35 cellular contexts compared by ENCODE assay signal in genomic region chr20:46430921-46431712, GRCh38. TPM values are rescaled to one million over a fixed set of nuclear protein-coding genes. Genes with fewer than 3 reads are reported as not detected.
DNase-seq lines count a peak whose midpoint lies in the region; ATAC-seq, FAIRE-seq and TF ChIP-seq lines count a peak whose summit lies in the region.
"Had no signal": no experiment of that assay in that cellular context is flagged by ENCODE, and none has a peak within 500 bp of the region (broad histone marks: within the 10 kb centered on the region; RNA-seq: fewer than 3 reads in every experiment).

No MANE protein-coding gene starts in this region.

- no peak overlapping the region for H3K9ac ChIP-seq in H9 (ENCODE audit: extremely low read depth, insufficient read length, low read length)
- H3K9ac ChIP-seq in GM12878 (ENCODE audit: control insufficient read depth, insufficient read depth, low read length), result no peak overlapping the region
- H3K9ac ChIP-seq in colonic mucosa (ENCODE audit: low read depth in 2 of 2, low read length in 2 of 2), result no peak overlapping the region
- H3K9ac ChIP-seq: BLaER1, GM23248 had no signal

- H3K4me1 Mint-ChIP-seq in H9, result peaks cover 9 to 10% of the 10 kb centered on the region in 2 experiments
- H3K4me1 Mint-ChIP-seq: activated naive CD4-positive, alpha-beta T cell treated with anti-CD3 and anti-CD28 coated beads, Interleukin-2, amount 50 U/mL, for 24 hours; mesothelial cell of epicardium; naive thymus-derived CD8-positive, alpha-beta T cell; T-cell had no signal

- H3K9me3 ChIP-seq in H9 (ENCODE audit: control insufficient read depth, low read depth, low read length) (no peaks in the 10 kb centered on the region), GM12878 (replicated peaks; ENCODE audit: control insufficient read depth, insufficient read depth, low read length) (no peaks in the 10 kb centered on the region), colonic mucosa (no peaks in the 10 kb centered on the region)
- H3K9me3 ChIP-seq: BLaER1, breast epithelium, ovary, tibial artery had no signal

- no peak overlapping the region for H2AK5ac ChIP-seq in H9 (ENCODE audit: insufficient read length, low read length)

- H2AFZ ChIP-seq in H9 (ENCODE audit: low read length) (no peak overlapping the region), GM12878 (ENCODE audit: control insufficient read depth, low read depth, low read length) (no peak overlapping the region)
- H2AFZ ChIP-seq: GM23248 had no signal

- no peak overlapping the region for H2BK12ac ChIP-seq in H9 (ENCODE audit: insufficient read length, low read depth, low read length)

- no peak overlapping the region for H2BK15ac ChIP-seq in H9 (ENCODE audit: low read depth, low read length)

- no peak overlapping the region for H2BK5ac ChIP-seq in H9 (ENCODE audit: insufficient read length, low read length)

- no peak for TF ChIP-seq POLR2A in GM12878 (IDR thresholded peaks at IDR 0.05; ENCODE audit: low read depth, low read length)

- no peak overlapping the region for H3K4me3 Mint-ChIP-seq in H9
- H3K4me3 Mint-ChIP-seq: activated naive CD4-positive, alpha-beta T cell treated with anti-CD3 and anti-CD28 coated beads, Interleukin-2, amount 50 U/mL, for 24 hours; mesothelial cell of epicardium; naive thymus-derived CD8-positive, alpha-beta T cell; stimulated activated naive CD8-positive, alpha-beta T cell treated with anti-CD3 and anti-CD28 coated beads, Interleukin-15, Interleukin-2, amounts not matched to agents 100 ng/mL and 50 ng/mL, for 24 hours; T-cell had no signal

- no peaks in the 10 kb centered on the region for H3K79me2 ChIP-seq in H9 (ENCODE audit: insufficient read depth, low read length)
- no peaks in the 10 kb centered on the region for H3K79me2 ChIP-seq in GM12878 (ENCODE audit: control insufficient read depth, insufficient read depth, low read length)

- BruUV-seq in GM12878 (replicated peaks; lab: Mats Ljungman, UMichigan), result no TSS peak

- SMC1A ChIA-PET in GM12878 (lab: Charles Lee; ENCODE audit: uncharacterized antibody, unreplicated experiment), result no interaction called here

- intact Hi-C loops in GM12878 (cut with micrococcal nuclease; ENCODE audit: unreplicated experiment), result no loop called here
- intact Hi-C loops in posterior cingulate gyrus (cut with DNase I), result no loop called here
- intact Hi-C loops in colonic mucosa (cut with DNase I), result no loop called here

- H3T11ph ChIP-seq in H9 (ENCODE audit: low read length), result no peak overlapping the region

- H2BK120ac ChIP-seq in H9 (ENCODE audit: low read depth, low read length, poor library complexity, severe bottlenecking), result no peak overlapping the region

- H3K27me3 ChIP-seq in H9 (ENCODE audit: insufficient read depth, low read length), result no peaks in the 10 kb centered on the region; the same call in 1 of the 2 replicates
- peaks cover 3 to 4% of the 10 kb centered on the region in 2 experiments; a peak in 2 of 4 replicates for H3K27me3 ChIP-seq in GM12878 (replicated peaks in 1 of 2; ENCODE audit: control insufficient read depth in 2 of 2, insufficient read depth in 2 of 2, low read length in 1 of 2)
- no peaks in the 10 kb centered on the region for H3K27me3 ChIP-seq in colonic mucosa
- H3K27me3 ChIP-seq: BLaER1, ovary had no signal

- TF ChIP-seq EP300 in GM12878 (IDR thresholded peaks at IDR 0.05; ENCODE audit: borderline replicate concordance in 1 of 2, control insufficient read depth in 1 of 2, low read depth in 2 of 2, low read length in 2 of 2), result no peak

- H3K18ac ChIP-seq in H9 (ENCODE audit: insufficient read length, low read depth, low read length), result peak overlapping the region; percentile 67

- peaks cover 0 to 3% (median 2%) of the 10 kb centered on the region in 3 experiments; a peak in 2 of 7 replicates for H3K36me3 Mint-ChIP-seq in H9 (ENCODE audit: insufficient read depth in 1 of 3, low read depth in 3 of 3)
- H3K36me3 Mint-ChIP-seq: activated naive CD4-positive, alpha-beta T cell treated with anti-CD3 and anti-CD28 coated beads, Interleukin-2, amount 50 U/mL, for 24 hours; naive thymus-derived CD8-positive, alpha-beta T cell; T-cell had no signal

- no peak overlapping the region for H2BK20ac ChIP-seq in H9 (ENCODE audit: low read depth, low read length, poor library complexity, severe bottlenecking)

- H3K4me2 ChIP-seq in H9 (ENCODE audit: insufficient read depth, insufficient read length, low read length) (no peak overlapping the region), GM12878 (ENCODE audit: control insufficient read depth, insufficient read depth) (no peak overlapping the region)
- H3K4me2 ChIP-seq: BLaER1, smooth muscle cell had no signal

- no peaks in the 10 kb centered on the region for H3K4me1 ChIP-seq in H9 (ENCODE audit: insufficient read depth, low read length)
- no peaks in the 10 kb centered on the region for H3K4me1 ChIP-seq in GM12878 (ENCODE audit: control insufficient read depth, insufficient read depth, low read length)
- no peaks in the 10 kb centered on the region for H3K4me1 ChIP-seq in colonic mucosa
- H3K4me1 ChIP-seq: BLaER1, breast epithelium, tibial artery had no signal

- no peak overlapping the region for H3K56ac ChIP-seq in H9 (ENCODE audit: insufficient read length, low read depth, low read length)

- H4K91ac ChIP-seq in H9 (ENCODE audit: insufficient read length, low read depth, low read length), result no peak overlapping the region

- WGBS in H9 (ENCODE audit: extremely low coverage, insufficient read length, low lambda C conversion rate), result no CpG with 5 or more reads among the region's 15 CpGs
- WGBS in GM12878 (ENCODE audit: insufficient coverage, insufficient replicate concordance, low lambda C conversion rate, missing lambda C conversion rate), result 59% methylated on average over 15 of the region's 15 CpGs

- H3K23ac ChIP-seq in H9 (ENCODE audit: insufficient read length, low read depth, low read length), result peak overlapping the region; percentile 76

- H3K23me2 ChIP-seq in H9 (ENCODE audit: insufficient read length, low read depth, low read length, poor library complexity, severe bottlenecking), result no peaks in the 10 kb centered on the region

- no peaks in the 10 kb centered on the region for H3K79me1 ChIP-seq in H9 (ENCODE audit: insufficient read depth, low read depth, low read length, poor library complexity, severe bottlenecking)

- H4K20me1 ChIP-seq in H9 (ENCODE audit: control insufficient read depth, insufficient read depth, insufficient read length) (peaks cover 2% of the 10 kb centered on the region), GM12878 (ENCODE audit: control insufficient read depth, insufficient read depth) (no peaks in the 10 kb centered on the region)
- H4K20me1 ChIP-seq: BLaER1 had no signal

- H3K14ac ChIP-seq in H9 (ENCODE audit: insufficient read depth, low read length), result no peak overlapping the region

- H3K4me3 ChIP-seq in GM12878 (no peak overlapping the region), colonic mucosa (no peak overlapping the region)
- H3K4me3 ChIP-seq: BLaER1, breast epithelium, coronary artery, GM23248, K562, ovary, smooth muscle cell, tibial artery had no signal

- TF ChIP-seq CTCF in H9 (conservative IDR thresholded peaks at IDR 0.05), result no peak
- no peak for TF ChIP-seq CTCF in GM12878 (IDR thresholded peaks at IDR 0.05 in 2 of 3, conservative IDR thresholded peaks at IDR 0.05 in 1 of 3; ENCODE audit: control insufficient read depth in 2 of 3, extremely low read depth in 1 of 3, insufficient read depth in 1 of 3, low read depth in 3 of 3, low read length in 3 of 3)
- TF ChIP-seq CTCF in colonic mucosa (IDR thresholded peaks at IDR 0.05), result no peak

- ATAC-seq in GM12878 (no peak), GM19395 (IDR thresholded peaks at IDR 0.05; ENCODE audit: unreplicated experiment) (no peak), HG03135 (IDR thresholded peaks at IDR 0.05; ENCODE audit: unreplicated experiment) (no peak)
- ATAC-seq: K562; left ventricle myocardium superior; naive thymus-derived CD8-positive, alpha-beta T cell; T-cell had no signal

- H3K27ac Mint-ChIP-seq in H9, result no peak overlapping the region; a peak in 1 of 7 replicates
- H3K27ac Mint-ChIP-seq: activated naive CD4-positive, alpha-beta T cell treated with anti-CD3 and anti-CD28 coated beads, Interleukin-2, amount 50 U/mL, for 24 hours; activated T-helper 2 cell treated with anti-CD3 and anti-CD28 coated beads, Interferon-gamma antibody, Interleukin-2, Interleukin-4, amounts not matched to agents 10 μg/mL and 5 μg/mL and 100 μg/mL, durations not matched to agents 14 hours and 24 hours and 36 hours; mesothelial cell of epicardium; naive thymus-derived CD8-positive, alpha-beta T cell; stimulated activated naive CD8-positive, alpha-beta T cell treated with anti-CD3 and anti-CD28 coated beads, Interleukin-15, Interleukin-2, amounts not matched to agents 100 ng/mL and 50 ng/mL, for 24 hours; T-cell had no signal

- DNase-seq in H9 (no peak), GM12878 (ENCODE audit: low read depth, low spot score) (no peak), inferior parietal cortex (ENCODE audit: extremely low spot score) (peak; percentile 74), posterior cingulate gyrus (peak in 8 of 10 donors; percentile 18 to 92 (median 48)), colonic mucosa (no peak), NCI-H128 (lab: John Stamatoyannopoulos, UW; ENCODE audit: unreplicated experiment) (no peak)
- DNase-seq: ACHN; activated CD4-positive, alpha-beta T cell treated with anti-CD3 and anti-CD28 coated beads for 4 hours; amniotic stem cell; effector memory CD4-positive, alpha-beta T cell; glutamatergic neuron; GM23248; left ventricle myocardium superior; naive thymus-derived CD8-positive, alpha-beta T cell; NCI-H1048; NCI-H1694; NCI-H446 treated with DMSO at 0.1 percent for 48 hours; T-cell; tibial artery; WERI-Rb-1 had no signal

- H3K27ac ChIP-seq in H9 (ENCODE audit: insufficient read length, low read depth, low read length), result no peak overlapping the region
- no peak overlapping the region for H3K27ac ChIP-seq in GM12878 (ENCODE audit: control insufficient read depth, insufficient read depth)
- H3K27ac ChIP-seq in colonic mucosa, result no peak overlapping the region
- H3K27ac ChIP-seq: BLaER1, breast epithelium, coronary artery, GM23248, ovary, RWPE1, tibial artery, WERI-Rb-1 had no signal

- RAD21 ChIA-PET in GM12878 (lab: Charles Lee; ENCODE audit: unreplicated experiment), result no interaction called here

- TF ChIP-seq RAD21 in GM12878 (IDR thresholded peaks at IDR 0.05; ENCODE audit: insufficient read depth, low read depth, low read length), result no peak

- no peak overlapping the region for H4K8ac ChIP-seq in H9 (replicated peaks; ENCODE audit: insufficient read length, low read depth, low read length)

- peaks cover 0 to 2% of the 10 kb centered on the region in 2 experiments; a peak in 3 of 5 replicates for H3K9me3 Mint-ChIP-seq in H9
- H3K9me3 Mint-ChIP-seq: activated naive CD4-positive, alpha-beta T cell treated with anti-CD3 and anti-CD28 coated beads, Interleukin-2, amount 50 U/mL, for 24 hours; activated T-helper 2 cell treated with anti-CD3 and anti-CD28 coated beads, Interferon-gamma antibody, Interleukin-2, Interleukin-4, amounts not matched to agents 10 μg/mL and 5 μg/mL and 100 μg/mL, durations not matched to agents 14 hours and 24 hours and 36 hours; stimulated activated naive CD8-positive, alpha-beta T cell treated with anti-CD3 and anti-CD28 coated beads, Interleukin-15, Interleukin-2, amounts not matched to agents 100 ng/mL and 50 ng/mL, for 24 hours; T-cell had no signal

- POLR2A ChIA-PET in GM12878 (lab: Charles Lee), result no interaction called here

- no peak overlapping the region for H3K4ac ChIP-seq in H9 (ENCODE audit: low read depth, low read length)

- in situ Hi-C loops in GM12878 (cut with MboI), result no loop called here

- CTCF ChIA-PET in GM12878 (lab: Yijun Ruan, JAX), result no interaction called here

- no peak for FAIRE-seq in GM12878 (lab: Jason Lieb, UNC)
- FAIRE-seq: G401.6, K562, keratinocyte had no signal

- H3K36me3 ChIP-seq in GM12878 (ENCODE audit: control insufficient read depth in 2 of 2, insufficient read depth in 2 of 2, low read length in 1 of 2) (no peaks in the 10 kb centered on the region), colonic mucosa (no peaks in the 10 kb centered on the region)
- H3K36me3 ChIP-seq: BLaER1, breast epithelium, ovary, tibial artery, WERI-Rb-1 had no signal

- no peak overlapping the region for H4K5ac ChIP-seq in H9 (ENCODE audit: insufficient read length, low read depth, low read length)

- H3K27me3 Mint-ChIP-seq in H9 (ENCODE audit: low read depth), result peaks cover 28% of the 10 kb centered on the region

RNA-seq across cellular contexts. Expression of gene ELMO2, which starts 24.7 kb away (rescaled TPM):
- 32.5 and 34.1 TPM in 2 replicates for total RNA-seq in H9 (2021)
- total RNA-seq in GM12878 (2013; cell fraction: nucleolus; rRNA removed), result 38.6 and 41.0 TPM in 2 replicates
- total RNA-seq in GM12878 (2014; rRNA removed), result 32.8 and 40.2 TPM in 2 replicates
- total RNA-seq in GM12878 (2014; rRNA removed; fragmentation: Illumina TruSeq; extraction: Trizol), result 25.9 and 26.7 TPM in 2 replicates
- total RNA-seq in GM12878 (2021), result 37.3 and 38.5 TPM in 2 replicates
- 17.4 TPM for polyA plus RNA-seq in GM12878 (2011; ENCODE audit: low read depth)
- 25.8 and 40.0 TPM in 2 replicates for polyA plus RNA-seq in GM12878 (2011; rRNA removed)
- polyA plus RNA-seq in GM12878 (2011; cell fraction: cytosol; rRNA removed), result 53.1 and 57.0 TPM in 2 replicates
- polyA plus RNA-seq in GM12878 (2011; cell fraction: nucleus; rRNA removed), result 62.7 and 67.3 TPM in 2 replicates
- polyA plus RNA-seq in GM12878 (2012), result 19.1 and 20.4 TPM in 2 replicates
- polyA plus RNA-seq in GM12878 (2014; fragmentation: Illumina TruSeq; extraction: Trizol), result 39.6 and 43.8 TPM in 2 replicates
- polyA plus RNA-seq in GM12878 (2014; fragmentation: Nextera tagmentation; extraction: Ambion mirVana), result 10 to 100 TPM; 14.2 to 14.8 TPM
- polyA plus RNA-seq in GM12878 (2014; rRNA removed), result 37.4 and 37.9 TPM in 2 replicates
- 10 to 100 TPM; 36.0 to 38.5 TPM for polyA plus RNA-seq in GM12878 (2016; fragmentation: Nextera tagmentation; extraction: Ambion mirVana)
- 55.2 and 55.7 TPM in 2 replicates for polyA minus RNA-seq in GM12878 (2011; rRNA and poly(A)+ RNA removed)
- polyA minus RNA-seq in GM12878 (2011; cell fraction: cytosol; rRNA and poly(A)+ RNA removed), result 17.6 and 23.6 TPM in 2 replicates
- 17.5 and 29.4 TPM in 2 replicates for polyA minus RNA-seq in GM12878 (2011; cell fraction: nucleus; rRNA and poly(A)+ RNA removed)
- total RNA-seq in colonic mucosa, result 10 to 100 TPM; 20.0 to 24.7 TPM

Comparison
In these comparisons a context has a peak if more than half of its experiments do, and no peak if none do; other contexts are left out.
1. DNase-seq: peak in inferior parietal cortex (single experiment) and posterior cingulate gyrus (8 of 10); none in H9 (single experiment), GM12878 (single experiment), colonic mucosa (single experiment) and NCI-H128 (single experiment).